In the genomic region with DNA sequence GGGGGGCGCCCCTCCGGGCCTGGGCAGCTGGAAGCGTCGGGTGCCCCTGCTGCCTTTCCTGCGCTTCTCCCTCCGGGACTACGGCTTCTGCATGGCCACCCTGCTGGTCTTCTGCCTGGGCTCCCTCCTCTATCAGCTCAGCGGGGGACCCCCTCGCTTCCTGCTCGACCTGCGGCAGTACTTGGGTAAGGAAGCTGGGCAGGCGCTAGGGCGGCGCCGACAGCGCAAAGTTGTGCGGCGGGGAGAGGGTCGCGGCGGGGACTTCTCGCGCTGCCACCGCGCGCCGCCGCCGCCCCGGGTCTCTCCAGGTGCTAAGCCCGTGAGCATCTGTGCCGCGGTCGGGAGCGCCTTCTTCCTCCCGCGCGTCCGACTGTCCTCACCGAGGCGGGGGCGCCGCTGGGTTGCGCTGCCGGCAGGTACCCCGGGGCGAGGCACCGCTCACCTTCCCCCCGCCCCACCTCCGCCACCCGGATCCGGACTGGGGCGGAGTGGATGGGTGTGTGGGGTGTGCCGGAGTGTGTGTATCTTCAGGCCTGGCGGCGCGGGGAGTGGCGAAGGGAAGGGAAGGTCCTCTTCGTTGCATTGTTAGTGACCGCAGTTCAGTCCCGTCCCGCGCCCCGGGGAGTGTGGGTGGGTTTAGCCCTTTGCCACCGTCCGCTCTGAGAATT, we compare ENCODE assay signal across 8 cellular contexts. TPM values are rescaled to one million over a fixed set of nuclear protein-coding genes. Genes with fewer than 3 reads are reported as not detected.
DNase-seq lines count a peak whose midpoint lies in the region; ATAC-seq and TF ChIP-seq lines count a peak whose summit lies in the region.

No MANE protein-coding gene starts in this region.

- no peaks in the 10 kb centered on the region for H3K36me3 Mint-ChIP-seq in activated naive CD8-positive, alpha-beta T cell treated with anti-CD3 and anti-CD28 coated beads, Interleukin-2, amount 10 ng/mL, durations not matched to agents 7 days and 5 days

- peak overlapping the region; percentile 66 for H3K4me3 Mint-ChIP-seq in activated naive CD8-positive, alpha-beta T cell treated with anti-CD3 and anti-CD28 coated beads, Interleukin-2, amount 10 ng/mL, durations not matched to agents 7 days and 5 days

- H3K27ac ChIP-seq in right atrium auricular region (peak overlapping the region; percentile 75 to 81), rectal smooth muscle tissue (ENCODE audit: low read depth, low read length) (peak overlapping the region; percentile 90)

- POLR2A ChIA-PET in activated naive CD8-positive, alpha-beta T cell treated with anti-CD3 and anti-CD28 coated beads, Interleukin-2, amount 10 ng/mL, durations not matched to agents 7 days and 5 days (lab: Charles Lee): interaction anchor here (0.6 to 1.4 kb wide), 3 partner anchors 13 to 83 kb away, joined by 3 to 6 read pairs (median 4); no protein-coding TSS in a partner anchor

- H3K4me1 Mint-ChIP-seq in activated naive CD8-positive, alpha-beta T cell treated with anti-CD3 and anti-CD28 coated beads, Interleukin-2, amount 10 ng/mL, durations not matched to agents 7 days and 5 days: peaks cover 18% of the 10 kb centered on the region

- H3K36me3 ChIP-seq in right atrium auricular region (no peaks in the 10 kb centered on the region), rectal smooth muscle tissue (ENCODE audit: control insufficient read depth, insufficient read depth, low read length) (no peaks in the 10 kb centered on the region)

- peaks cover 0 to 21% of the 10 kb centered on the region in 2 donors for H3K4me1 ChIP-seq in right atrium auricular region
- peaks cover 7% of the 10 kb centered on the region for H3K4me1 ChIP-seq in rectal smooth muscle tissue (ENCODE audit: control insufficient read depth, insufficient read depth, low read length)

- ATAC-seq in HG02678 (IDR thresholded peaks at IDR 0.05; ENCODE audit: unreplicated experiment) (peak; percentile 36), GM21390 (IDR thresholded peaks at IDR 0.05; ENCODE audit: unreplicated experiment) (no peak)
- peak; percentile 53 for ATAC-seq in activated naive CD8-positive, alpha-beta T cell treated with anti-CD3 and anti-CD28 coated beads, Interleukin-2, amount 10 ng/mL, durations not matched to agents 7 days and 5 days (ENCODE audit: low read depth)

- no peaks in the 10 kb centered on the region for H3K9me3 Mint-ChIP-seq in activated naive CD8-positive, alpha-beta T cell treated with anti-CD3 and anti-CD28 coated beads, Interleukin-2, amount 10 ng/mL, durations not matched to agents 7 days and 5 days

- peak overlapping the region; percentile 34 for H3K9ac ChIP-seq in rectal smooth muscle tissue (ENCODE audit: low read length)

- DNase-seq in GDM1 (lab: John Stamatoyannopoulos, UW): peak; percentile 17
- DNase-seq in RPMI8226: peak; percentile 62
- DNase-seq in activated naive CD8-positive, alpha-beta T cell treated with anti-CD3 and anti-CD28 coated beads, Interleukin-2, amount 10 ng/mL, durations not matched to agents 7 days and 5 days: peak; percentile 59
- DNase-seq in right atrium auricular region (ENCODE audit: low spot score): no peak
- no peak for DNase-seq in NCI-H2029 treated with DMSO at 0.1 percent for 48 hours (lab: John Stamatoyannopoulos, UW)

- peak overlapping the region; percentile 64 to 76 for H3K4me3 ChIP-seq in right atrium auricular region
- H3K4me3 ChIP-seq in rectal smooth muscle tissue (ENCODE audit: low read length): peak overlapping the region; percentile 84

- peak in 1 of 2 donors; percentile 13 for TF ChIP-seq CTCF in right atrium auricular region (IDR thresholded peaks at IDR 0.05)

- no peaks in the 10 kb centered on the region for H3K9me3 ChIP-seq in right atrium auricular region

- peaks cover 64% of the 10 kb centered on the region for H3K27me3 Mint-ChIP-seq in activated naive CD8-positive, alpha-beta T cell treated with anti-CD3 and anti-CD28 coated beads, Interleukin-2, amount 10 ng/mL, durations not matched to agents 7 days and 5 days

- H3K27me3 ChIP-seq in right atrium auricular region (no peaks in the 10 kb centered on the region), rectal smooth muscle tissue (ENCODE audit: control insufficient read depth, insufficient read depth, low read length) (peaks cover 3% of the 10 kb centered on the region)

- H3K27ac Mint-ChIP-seq in activated naive CD8-positive, alpha-beta T cell treated with anti-CD3 and anti-CD28 coated beads, Interleukin-2, amount 10 ng/mL, durations not matched to agents 7 days and 5 days: no peak overlapping the region

RNA-seq across cellular contexts. Expression of gene UST, which starts 0.8 kb away (rescaled TPM):
- 1 to 10 TPM; 2.9 to 3.1 TPM for total RNA-seq in activated naive CD8-positive, alpha-beta T cell treated with anti-CD3 and anti-CD28 coated beads, Interleukin-2, amount 10 ng/mL, durations not matched to agents 7 days and 5 days
- total RNA-seq in right atrium auricular region: 1 to 10 TPM; 4.3 to 5.3 TPM

Comparison
In these comparisons a context has a peak if more than half of its experiments do, and no peak if none do; other contexts are left out.
1. DNase-seq: peak in GDM1 (single experiment), RPMI8226 (single experiment) and activated naive CD8-positive, alpha-beta T cell treated with anti-CD3 and anti-CD28 coated beads, Interleukin-2, amount 10 ng/mL, durations not matched to agents 7 days and 5 days (single experiment); none in right atrium auricular region (single experiment) and NCI-H2029 treated with DMSO at 0.1 percent for 48 hours (single experiment).